Comparison of ENCODE assay signal across 14 cellular contexts in the genomic region with DNA sequence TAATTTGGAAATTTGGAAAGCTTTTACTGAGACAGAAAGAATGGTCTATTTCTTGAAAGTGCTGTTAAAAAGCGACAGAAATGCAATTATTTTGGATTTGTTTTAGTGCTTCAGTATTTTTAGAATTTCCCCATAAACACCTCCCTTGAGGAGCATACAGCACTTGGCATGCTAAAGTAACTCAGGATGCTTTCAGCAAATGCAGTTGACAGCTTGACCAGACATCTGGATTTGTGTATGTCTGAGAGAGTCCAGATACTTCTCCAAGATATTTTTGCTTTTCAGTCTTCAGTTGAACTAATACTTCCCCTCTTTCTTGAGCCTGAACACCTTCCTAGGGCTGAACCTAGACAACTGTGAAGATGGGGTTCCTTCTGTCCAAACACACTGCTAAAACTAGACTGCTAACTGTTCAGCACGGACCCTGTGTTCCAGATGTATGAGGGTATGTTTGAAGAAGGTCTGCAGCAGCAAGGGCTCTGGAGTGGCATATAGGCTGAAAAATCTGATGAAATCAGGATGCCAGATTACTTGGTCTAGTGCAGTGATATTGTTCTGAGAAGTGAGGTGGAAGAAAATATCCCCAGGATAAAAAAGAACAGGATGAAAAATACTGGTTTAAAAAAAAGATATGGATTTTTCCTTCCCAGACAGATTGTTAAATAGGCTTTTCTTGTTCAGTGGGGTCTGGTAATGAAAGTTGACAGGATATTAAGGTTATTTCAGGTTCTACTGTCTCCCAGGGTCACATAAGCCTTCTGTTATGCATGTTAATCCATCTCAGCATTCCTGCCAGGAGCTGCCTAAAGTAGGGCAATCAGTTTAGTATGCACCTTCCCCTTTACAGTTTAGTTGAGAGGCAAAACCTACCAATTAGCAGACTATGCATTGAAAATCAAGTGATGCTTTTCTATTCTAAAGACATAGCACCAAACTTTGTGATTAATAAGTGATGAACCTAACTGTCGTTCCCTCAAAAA.
DNase-seq lines count a peak whose midpoint lies in the region; ATAC-seq and TF ChIP-seq lines count a peak whose summit lies in the region.
"Had no signal": no experiment of that assay in that cellular context is flagged by ENCODE, and none has a peak within 500 bp of the region (broad histone marks: within the 10 kb centered on the region; RNA-seq: fewer than 3 reads in every experiment).

No MANE protein-coding gene starts in this region.

- no peaks in the 10 kb centered on the region for H3K27me3 Mint-ChIP-seq in nephron (ENCODE audit: low read depth)

- H3K36me3 Mint-ChIP-seq in nephron (ENCODE audit: low read depth), result no peaks in the 10 kb centered on the region

- H2AK5ac ChIP-seq in IMR-90 (ENCODE audit: low read depth, low read length), result peak overlapping the region; percentile 31; the same call in 1 of the 2 replicates

- peaks cover 40% of the 10 kb centered on the region for H3K4me1 Mint-ChIP-seq in nephron

- H3K27ac ChIP-seq in BLaER1 (peak overlapping the region; percentile 42), IMR-90 (ENCODE audit: insufficient read depth, low read length) (peak overlapping the region; percentile 74; the same call in 1 of the 2 replicates)
- H3K27ac ChIP-seq: prostate gland, thyroid gland had no signal

- H3K9me1 ChIP-seq in IMR-90 (ENCODE audit: insufficient read depth, low read length), result no peaks in the 10 kb centered on the region

- POLR2A ChIA-PET in IMR-90 (lab: Charles Lee; ENCODE audit: unreplicated experiment), result no interaction called here

- H2BK15ac ChIP-seq in IMR-90 (ENCODE audit: low read depth, low read length), result peak overlapping the region; percentile 88; the same call in 2 of the 3 replicates

- H3K27ac Mint-ChIP-seq in nephron, result peak overlapping the region in 2 of 3 experiments; percentile 16 to 22

- no peak for TF ChIP-seq POLR2A in IMR-90 (IDR thresholded peaks at IDR 0.05; ENCODE audit: low read depth, low read length)

- in situ Hi-C loops in IMR-90 (cut with MboI; ENCODE audit: low sequenced_read_pairs), result no loop called here

- no peak overlapping the region for H2BK5ac ChIP-seq in IMR-90 (ENCODE audit: low read depth, low read length, poor library complexity, severe bottlenecking)

- no CpG with 5 or more reads among the region's 3 CpGs for WGBS in IMR-90 (ENCODE audit: extremely low coverage in 2 of 2, insufficient read length in 1 of 2), 2 experiments

- H4K5ac ChIP-seq in IMR-90 (ENCODE audit: low read depth, low read length), result peak overlapping the region; percentile 95

- H3K18ac ChIP-seq in IMR-90 (ENCODE audit: low read depth, low read length), result peak overlapping the region; percentile 99

- H3K4me1 ChIP-seq in BLaER1 (peaks cover 60% of the 10 kb centered on the region), IMR-90 (ENCODE audit: control insufficient read depth, insufficient read depth, low read length) (peaks cover 2% of the 10 kb centered on the region)
- H3K4me1 ChIP-seq: prostate gland had no signal

- H3K4me3 Mint-ChIP-seq in nephron, result no peak overlapping the region

- peaks cover under 1% of the 10 kb centered on the region for H3K9me3 Mint-ChIP-seq in nephron

- no peaks in the 10 kb centered on the region for H3K79me1 ChIP-seq in IMR-90 (ENCODE audit: low read depth in 1 of 2, low read length in 2 of 2)

- H3K27me3 ChIP-seq in BLaER1 (no peaks in the 10 kb centered on the region), IMR-90 (ENCODE audit: control insufficient read depth, insufficient read depth, low read length) (no peaks in the 10 kb centered on the region)
- H3K27me3 ChIP-seq: thyroid gland had no signal

- DNase-seq in IMR-90 (no peak), cerebellar cortex (ENCODE audit: low spot score) (peak; percentile 94), DMS153 (lab: John Stamatoyannopoulos, UW) (no peak), hepatic stellate cell (ENCODE audit: low spot score) (no peak), NCI-H1436 (lab: John Stamatoyannopoulos, UW) (no peak), Kasumi-1 (lab: John Stamatoyannopoulos, UW) (no peak)
- DNase-seq: activated T-cell treated with anti-CD3 and anti-CD28 coated beads, Interleukin-2, amount 50 U/mL, for 48 hours; aorta; islet precursor cell; thyroid gland had no signal

- H2BK120ac ChIP-seq in IMR-90 (ENCODE audit: low read depth, low read length), result peak overlapping the region; percentile 94

- no peaks in the 10 kb centered on the region for H4K20me1 ChIP-seq in BLaER1
- no peaks in the 10 kb centered on the region for H4K20me1 ChIP-seq in IMR-90 (ENCODE audit: insufficient read depth, low read length)

- no peak for ATAC-seq in IMR-90 (ENCODE audit: low read depth)
- ATAC-seq: GM12878 had no signal

- BruUV-seq in IMR-90 (replicated peaks; lab: Mats Ljungman, UMichigan), result no TSS peak

- peak overlapping the region; percentile 91 for H2BK20ac ChIP-seq in IMR-90 (ENCODE audit: low read depth, low read length)

- H3K4ac ChIP-seq in IMR-90 (ENCODE audit: low read depth, low read length), result peak overlapping the region; percentile 90

- TF ChIP-seq RAD21 in IMR-90 (IDR thresholded peaks at IDR 0.05; ENCODE audit: low read length), result no peak

- no peak overlapping the region for H3K4me3 ChIP-seq in BLaER1
- no peak overlapping the region for H3K4me3 ChIP-seq in IMR-90 (ENCODE audit: insufficient read depth, low read depth, low read length)
- H3K4me3 ChIP-seq: GM12878, prostate gland, thyroid gland had no signal

- H2AK9ac ChIP-seq in IMR-90 (replicated peaks; ENCODE audit: low read depth, low read length, poor library complexity), result no peak overlapping the region

- H3K23ac ChIP-seq in IMR-90 (ENCODE audit: low read depth, low read length), result peak overlapping the region; percentile 70; the same call in 1 of the 2 replicates

- H3K36me3 ChIP-seq in BLaER1 (no peaks in the 10 kb centered on the region), IMR-90 (ENCODE audit: control insufficient read depth, insufficient read depth, low read length) (no peaks in the 10 kb centered on the region)
- H3K36me3 ChIP-seq: prostate gland, thyroid gland had no signal

- dilution Hi-C loops in IMR-90 (cut with HindIII; ENCODE audit: low sequenced_read_pairs, unreplicated experiment), result no loop called here

- no peak overlapping the region for H2AFZ ChIP-seq in IMR-90 (replicated peaks; ENCODE audit: low read length, poor library complexity)

- peak overlapping the region; percentile 87 for H4K91ac ChIP-seq in IMR-90 (ENCODE audit: insufficient read depth, low read depth, low read length)

- TF ChIP-seq CTCF in IMR-90 (conservative IDR thresholded peaks at IDR 0.05; ENCODE audit: low read depth, low read length), result no peak
- TF ChIP-seq CTCF in nephron (IDR thresholded peaks at IDR 0.05; ENCODE audit: unreplicated experiment in 3 of 3), result no peak

- peak overlapping the region; percentile 76 to 82; a peak in 3 of 4 replicates for H4K8ac ChIP-seq in IMR-90 (ENCODE audit: low read depth in 2 of 2, low read length in 2 of 2)

- intact Hi-C loops in IMR-90 (cut with micrococcal nuclease), result no loop called here

- H3K9ac ChIP-seq in BLaER1, result peak overlapping the region; percentile 31; the same call in 1 of the 2 replicates
- H3K9ac ChIP-seq in IMR-90 (ENCODE audit: low read depth, low read length), result peak overlapping the region; percentile 75

- H3K4me2 ChIP-seq in BLaER1 (peak overlapping the region; percentile 39), IMR-90 (ENCODE audit: low read depth, low read length) (no peak overlapping the region)

- peaks cover 35% of the 10 kb centered on the region for H3K9me3 ChIP-seq in BLaER1
- H3K9me3 ChIP-seq in IMR-90 (ENCODE audit: control insufficient read depth, insufficient read depth, low read length), result no peaks in the 10 kb centered on the region
- H3K9me3 ChIP-seq: prostate gland, thyroid gland had no signal

- CTCF ChIA-PET in IMR-90 (lab: Yijun Ruan, JAX), result interaction anchor here (0.5 kb wide), 1 partner anchor 1573 kb away, joined by 3 read pairs; no protein-coding TSS in a partner anchor

- H3K14ac ChIP-seq in IMR-90 (replicated peaks; ENCODE audit: low read depth, low read length), result peak overlapping the region; percentile 90

- no peak overlapping the region; the same call in 1 of the 2 replicates for H3K56ac ChIP-seq in IMR-90 (ENCODE audit: extremely low read depth, insufficient read depth, low read length)

TF ChIP-seq in IMR-90, 13 proteins besides CTCF, POLR2A, EP300 and RAD21:
- TF ChIP-seq RCOR1 (IDR thresholded peaks at IDR 0.05; ENCODE audit: insufficient replicate concordance, low read length), result no peak
- no peak for TF ChIP-seq CHD1 (IDR thresholded peaks at IDR 0.05; ENCODE audit: low read depth, low read length)
- TF ChIP-seq FOS (IDR thresholded peaks at IDR 0.05; ENCODE audit: low read depth, low read length), result no peak
- TF ChIP-seq MAZ (IDR thresholded peaks at IDR 0.05; ENCODE audit: borderline replicate concordance, low read depth, low read length), result no peak
- TF ChIP-seq, protein P1, sequence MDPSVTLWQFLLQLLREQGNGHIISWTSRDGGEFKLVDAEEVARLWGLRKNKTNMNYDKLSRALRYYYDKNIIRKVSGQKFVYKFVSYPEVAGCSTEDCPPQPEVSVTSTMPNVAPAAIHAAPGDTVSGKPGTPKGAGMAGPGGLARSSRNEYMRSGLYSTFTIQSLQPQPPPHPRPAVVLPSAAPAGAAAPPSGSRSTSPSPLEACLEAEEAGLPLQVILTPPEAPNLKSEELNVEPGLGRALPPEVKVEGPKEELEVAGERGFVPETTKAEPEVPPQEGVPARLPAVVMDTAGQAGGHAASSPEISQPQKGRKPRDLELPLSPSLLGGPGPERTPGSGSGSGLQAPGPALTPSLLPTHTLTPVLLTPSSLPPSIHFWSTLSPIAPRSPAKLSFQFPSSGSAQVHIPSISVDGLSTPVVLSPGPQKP (IDR thresholded peaks at IDR 0.05; ENCODE audit: borderline replicate concordance, low read depth, low read length), result no peak
- no peak for TF ChIP-seq RFX5 (IDR thresholded peaks at IDR 0.05; ENCODE audit: low read depth, low read length)
- no peak for TF ChIP-seq CEBPB (IDR thresholded peaks at IDR 0.05; ENCODE audit: low read depth, low read length)
- no peak for TF ChIP-seq SMC3 (IDR thresholded peaks at IDR 0.05; ENCODE audit: low read depth, low read length)
- TF ChIP-seq BHLHE40 (IDR thresholded peaks at IDR 0.05; ENCODE audit: low read depth, low read length), result no peak
- TF ChIP-seq, protein P2, sequence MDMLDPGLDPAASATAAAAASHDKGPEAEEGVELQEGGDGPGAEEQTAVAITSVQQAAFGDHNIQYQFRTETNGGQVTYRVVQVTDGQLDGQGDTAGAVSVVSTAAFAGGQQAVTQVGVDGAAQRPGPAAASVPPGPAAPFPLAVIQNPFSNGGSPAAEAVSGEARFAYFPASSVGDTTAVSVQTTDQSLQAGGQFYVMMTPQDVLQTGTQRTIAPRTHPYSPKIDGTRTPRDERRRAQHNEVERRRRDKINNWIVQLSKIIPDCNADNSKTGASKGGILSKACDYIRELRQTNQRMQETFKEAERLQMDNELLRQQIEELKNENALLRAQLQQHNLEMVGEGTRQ (IDR thresholded peaks at IDR 0.05; ENCODE audit: low read depth, low read length), result no peak
- no peak for TF ChIP-seq MAFK (IDR thresholded peaks at IDR 0.05; ENCODE audit: low read depth, low read length)
- no peak for TF ChIP-seq MXI1 (IDR thresholded peaks at IDR 0.05; ENCODE audit: borderline replicate concordance, low read depth, low read length)
- no peak for TF ChIP-seq NFE2L2 (IDR thresholded peaks at IDR 0.05; ENCODE audit: low read depth, low read length)
